ENCODE assay signal across 16 cellular contexts in the genomic region with DNA sequence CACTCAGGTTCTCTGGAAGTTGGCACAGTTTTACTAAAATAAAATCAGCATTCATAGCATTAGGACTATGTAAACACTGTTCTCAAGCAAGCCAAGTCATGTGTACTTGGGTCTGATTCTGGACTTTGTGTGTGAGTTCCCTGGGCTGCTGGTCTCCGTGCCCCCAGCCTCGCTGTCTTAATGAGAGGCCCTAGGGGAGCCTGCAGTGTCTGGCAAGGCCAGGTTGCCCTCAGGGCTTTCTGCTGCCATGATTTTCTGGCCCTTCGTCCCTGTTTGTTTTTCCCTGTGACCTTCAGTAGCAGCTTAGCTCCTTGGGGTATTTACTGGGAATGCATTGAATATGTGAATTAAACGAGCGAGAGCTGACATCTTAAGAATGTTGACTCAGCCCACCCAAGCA.
DNase-seq lines count a peak whose midpoint lies in the region; ATAC-seq and TF ChIP-seq lines count a peak whose summit lies in the region.
"Had no signal": no experiment of that assay in that cellular context is flagged by ENCODE, and none has a peak within 500 bp of the region (broad histone marks: within the 10 kb centered on the region; RNA-seq: fewer than 3 reads in every experiment).

No MANE protein-coding gene starts in this region.

- ATAC-seq in gastrocnemius medialis = no peak
- ATAC-seq in GM19397 (IDR thresholded peaks at IDR 0.05; ENCODE audit: unreplicated experiment) = no peak
- ATAC-seq in HG02870 (IDR thresholded peaks at IDR 0.05; ENCODE audit: unreplicated experiment) = no peak
- ATAC-seq: heart left ventricle, left colon had no signal

- peaks cover 0 to 10% of the 10 kb centered on the region in 2 donors for H3K36me3 ChIP-seq in gastrocnemius medialis
- H3K36me3 ChIP-seq: thoracic aorta had no signal

- no peak overlapping the region for H3K4me3 ChIP-seq in gastrocnemius medialis
- H3K4me3 ChIP-seq: esophagus muscularis mucosa, heart left ventricle, thoracic aorta had no signal

- TF ChIP-seq CTCF in VCaP (conservative IDR thresholded peaks at IDR 0.05) = no peak
- no peak for TF ChIP-seq CTCF in gastrocnemius medialis (IDR thresholded peaks at IDR 0.05 in 4 of 5, conservative IDR thresholded peaks at IDR 0.05 in 1 of 5)

- no peaks in the 10 kb centered on the region for H3K9me3 ChIP-seq in gastrocnemius medialis
- H3K9me3 ChIP-seq: esophagus muscularis mucosa, heart left ventricle, thoracic aorta had no signal

- no peak for TF ChIP-seq POLR2A in gastrocnemius medialis (IDR thresholded peaks at IDR 0.05)

- in situ Hi-C loops in gastrocnemius medialis (cut with MboI; ENCODE audit: low sequenced_read_pairs in 4 of 4) = no loop called here

- H3K4me1 ChIP-seq in gastrocnemius medialis = no peaks in the 10 kb centered on the region

- no peaks in the 10 kb centered on the region for H3K27me3 ChIP-seq in layer of hippocampus (ENCODE audit: control insufficient read depth, insufficient read depth, low read length)
- no peaks in the 10 kb centered on the region for H3K27me3 ChIP-seq in gastrocnemius medialis
- H3K27me3 ChIP-seq: esophagus muscularis mucosa, heart left ventricle had no signal

- H3K27ac ChIP-seq in VCaP = peak overlapping the region; percentile 75
- peak overlapping the region; percentile 13 for H3K27ac ChIP-seq in layer of hippocampus (ENCODE audit: low read depth, low read length)
- no peak overlapping the region for H3K27ac ChIP-seq in gastrocnemius medialis
- H3K27ac ChIP-seq: esophagus muscularis mucosa, heart left ventricle, thoracic aorta had no signal

- intact Hi-C loops in gastrocnemius medialis (cut with DNase I; ENCODE audit: low total_unique reads) = no loop called here

- DNase-seq in NCI-H146 (lab: John Stamatoyannopoulos, UW) (peak; percentile 45), NCI-H146 treated with DMSO at 0.1 percent for 48 hours (lab: John Stamatoyannopoulos, UW; ENCODE audit: unreplicated experiment) (no peak), ELF-1 (ENCODE audit: low read depth, low spot score) (peak; percentile 81), gastrocnemius medialis (no peak)
- DNase-seq: cortex of kidney, heart left ventricle, left colon, NCI-H2029 treated with DMSO at 0.1 percent for 48 hours, NCI-H526 treated with DMSO at 0.1 percent for 48 hours, RPMI8226 had no signal

Comparison
In these comparisons a context has a peak if more than half of its experiments do, and no peak if none do; other contexts are left out.
1. DNase-seq: peak in NCI-H146 (single experiment) and ELF-1 (single experiment); none in NCI-H146 treated with DMSO at 0.1 percent for 48 hours (single experiment) and gastrocnemius medialis (0 of 2).
2. H3K27ac ChIP-seq: peak in VCaP (single experiment) and layer of hippocampus (single experiment); none in gastrocnemius medialis (0 of 4).